In genomic region chr2:101012706-101013181, GRCh38 we compare ENCODE assay signal across 8 cellular contexts. TPM values are rescaled to one million over a fixed set of nuclear protein-coding genes. Genes with fewer than 3 reads are reported as not detected.
DNase-seq lines count a peak whose midpoint lies in the region; ATAC-seq and TF ChIP-seq lines count a peak whose summit lies in the region.

No MANE protein-coding gene starts in this region.

- no peak overlapping the region for H3K9ac ChIP-seq in MM.1S (ENCODE audit: low read length)
- H3K9ac ChIP-seq in trophoblast cell (ENCODE audit: low read length) = no peak overlapping the region

- intact Hi-C loops in Right ventricle myocardium superior (cut with DNase I) (loop anchor here (2.0 kb wide), 1 partner anchor 138 kb away; the partner anchor contains the start of gene TBC1D8), cardiac septum (cut with DNase I) (loop anchor here (1.0 to 5.0 kb wide), 2 partner anchors 140 to 195 kb away; no protein-coding TSS in a partner anchor)

- H3K36me3 ChIP-seq in MM.1S (replicated peaks; ENCODE audit: insufficient read depth, low read length) (no peaks in the 10 kb centered on the region), trophoblast cell (ENCODE audit: control insufficient read depth in 1 of 2, insufficient read depth in 2 of 2, low read length in 2 of 2) (peaks cover 10 to 15% of the 10 kb centered on the region in 2 experiments)

- H3K9me2 ChIP-seq in MM.1S (replicated peaks; ENCODE audit: insufficient read depth, low read length) = no peaks in the 10 kb centered on the region

- DNase-seq in Right ventricle myocardium superior = no peak
- DNase-seq in cardiac septum (ENCODE audit: low spot score) = no peak
- peak; percentile 39 for DNase-seq in MM.1S
- peak; percentile 24 for DNase-seq in activated CD4-positive, alpha-beta T cell treated with anti-CD3 and anti-CD28 coated beads, Interleukin-2, amount 50 U/mL, for 1 hour
- peak; percentile 23 to 73 for DNase-seq in foreskin fibroblast
- DNase-seq in trophoblast cell = peak; percentile 19 to 85

- no peak overlapping the region for H2BK120ac ChIP-seq in trophoblast cell (ENCODE audit: insufficient read depth, low read length, poor library complexity)

- H3K79me2 ChIP-seq in MM.1S (ENCODE audit: low read length) = peaks cover 3% of the 10 kb centered on the region; the same call in 1 of the 2 replicates
- no peaks in the 10 kb centered on the region for H3K79me2 ChIP-seq in trophoblast cell (ENCODE audit: control insufficient read depth, insufficient read depth, low read length, poor library complexity)

- no peak overlapping the region for H4K12ac ChIP-seq in trophoblast cell (ENCODE audit: low read depth, low read length)

- H3K18ac ChIP-seq in trophoblast cell (ENCODE audit: low read length) = no peak overlapping the region

- no CpG with 5 or more reads among the region's 5 CpGs for WGBS in trophoblast cell (ENCODE audit: extremely low coverage, insufficient coverage, insufficient read length)

- H3K9me3 ChIP-seq in MM.1S (replicated peaks; ENCODE audit: insufficient read depth, low read length) (no peaks in the 10 kb centered on the region), trophoblast cell (ENCODE audit: insufficient read depth, low read depth, low read length) (no peaks in the 10 kb centered on the region)

- no peak overlapping the region for H2BK12ac ChIP-seq in trophoblast cell (ENCODE audit: low read length)

- H2AK5ac ChIP-seq in trophoblast cell (ENCODE audit: low read length) = no peak overlapping the region

- H3K27ac ChIP-seq in MM.1S (ENCODE audit: low read length) (no peak overlapping the region), trophoblast cell (ENCODE audit: low read depth, low read length) (no peak overlapping the region)

- H3K4ac ChIP-seq in trophoblast cell (ENCODE audit: low read depth, low read length) = no peak overlapping the region

- H4K20me1 ChIP-seq in MM.1S (ENCODE audit: insufficient read depth, low read length) = no peaks in the 10 kb centered on the region; the same call in 1 of the 2 replicates

- no peaks in the 10 kb centered on the region for H3K4me1 ChIP-seq in MM.1S (ENCODE audit: low read length)
- H3K4me1 ChIP-seq in trophoblast cell (ENCODE audit: control insufficient read depth in 1 of 2, insufficient read depth in 2 of 2, low read length in 2 of 2) = no peaks in the 10 kb centered on the region

- H3F3A ChIP-seq in MM.1S (ENCODE audit: insufficient read depth, low read length) = peaks cover 19% of the 10 kb centered on the region

- no peak overlapping the region for H3K14ac ChIP-seq in trophoblast cell (ENCODE audit: low read length)

- H4K8ac ChIP-seq in trophoblast cell (ENCODE audit: low read depth, low read length) = no peak overlapping the region

- ATAC-seq in Right ventricle myocardium superior (ENCODE audit: poor library complexity) (peak; percentile 15), GM18517 (IDR thresholded peaks at IDR 0.05; ENCODE audit: unreplicated experiment) (no peak), GM21717 (IDR thresholded peaks at IDR 0.05; ENCODE audit: unreplicated experiment) (no peak)

- H3K27me3 ChIP-seq in MM.1S (replicated peaks; ENCODE audit: insufficient read depth, low read length) (no peaks in the 10 kb centered on the region), trophoblast cell (ENCODE audit: insufficient read depth, low read length) (no peaks in the 10 kb centered on the region)

- TF ChIP-seq CTCF in MM.1S (IDR thresholded peaks at IDR 0.05; ENCODE audit: low read length) (peak; percentile 77), foreskin fibroblast (IDR thresholded peaks at IDR 0.05; ENCODE audit: low read depth, low read length) (peak; percentile 60)

- H4K91ac ChIP-seq in trophoblast cell (ENCODE audit: low read depth, low read length) = no peak overlapping the region

- no peak overlapping the region for H3K23ac ChIP-seq in trophoblast cell (ENCODE audit: low read length)

- H3K4me3 ChIP-seq in MM.1S (ENCODE audit: low read length) (no peak overlapping the region), foreskin fibroblast (ENCODE audit: low read depth in 1 of 2, low read length in 2 of 2) (no peak overlapping the region), trophoblast cell (ENCODE audit: low read depth, low read length) (no peak overlapping the region)

- no peak overlapping the region for H2BK5ac ChIP-seq in trophoblast cell (ENCODE audit: low read depth, low read length, poor library complexity)

- no peak overlapping the region for H3K4me2 ChIP-seq in MM.1S (ENCODE audit: low read depth, low read length)
- no peak overlapping the region for H3K4me2 ChIP-seq in trophoblast cell (ENCODE audit: low read length)

- H3K79me1 ChIP-seq in trophoblast cell (ENCODE audit: low read length) = no peaks in the 10 kb centered on the region

- H2AFZ ChIP-seq in MM.1S (ENCODE audit: low read length) (no peak overlapping the region), trophoblast cell (ENCODE audit: insufficient read depth, low read length, poor library complexity) (no peak overlapping the region)

RNA-seq across cellular contexts. Expression of gene RPL31, which starts 10.7 kb away (rescaled TPM):
- total RNA-seq in Right ventricle myocardium superior (756 TPM), cardiac septum (649 TPM)
- polyA plus RNA-seq in trophoblast cell (2013) = 1,205 and 1,283 TPM in 2 replicates

Comparison
In these comparisons a context has a peak if more than half of its experiments do, and no peak if none do; other contexts are left out.
1. DNase-seq: peak in MM.1S (single experiment), activated CD4-positive, alpha-beta T cell treated with anti-CD3 and anti-CD28 coated beads, Interleukin-2, amount 50 U/mL, for 1 hour (single experiment), foreskin fibroblast (2 of 2) and trophoblast cell (2 of 2); none in Right ventricle myocardium superior (single experiment) and cardiac septum (single experiment).